13 cellular contexts compared by ENCODE assay signal in the genomic region with DNA sequence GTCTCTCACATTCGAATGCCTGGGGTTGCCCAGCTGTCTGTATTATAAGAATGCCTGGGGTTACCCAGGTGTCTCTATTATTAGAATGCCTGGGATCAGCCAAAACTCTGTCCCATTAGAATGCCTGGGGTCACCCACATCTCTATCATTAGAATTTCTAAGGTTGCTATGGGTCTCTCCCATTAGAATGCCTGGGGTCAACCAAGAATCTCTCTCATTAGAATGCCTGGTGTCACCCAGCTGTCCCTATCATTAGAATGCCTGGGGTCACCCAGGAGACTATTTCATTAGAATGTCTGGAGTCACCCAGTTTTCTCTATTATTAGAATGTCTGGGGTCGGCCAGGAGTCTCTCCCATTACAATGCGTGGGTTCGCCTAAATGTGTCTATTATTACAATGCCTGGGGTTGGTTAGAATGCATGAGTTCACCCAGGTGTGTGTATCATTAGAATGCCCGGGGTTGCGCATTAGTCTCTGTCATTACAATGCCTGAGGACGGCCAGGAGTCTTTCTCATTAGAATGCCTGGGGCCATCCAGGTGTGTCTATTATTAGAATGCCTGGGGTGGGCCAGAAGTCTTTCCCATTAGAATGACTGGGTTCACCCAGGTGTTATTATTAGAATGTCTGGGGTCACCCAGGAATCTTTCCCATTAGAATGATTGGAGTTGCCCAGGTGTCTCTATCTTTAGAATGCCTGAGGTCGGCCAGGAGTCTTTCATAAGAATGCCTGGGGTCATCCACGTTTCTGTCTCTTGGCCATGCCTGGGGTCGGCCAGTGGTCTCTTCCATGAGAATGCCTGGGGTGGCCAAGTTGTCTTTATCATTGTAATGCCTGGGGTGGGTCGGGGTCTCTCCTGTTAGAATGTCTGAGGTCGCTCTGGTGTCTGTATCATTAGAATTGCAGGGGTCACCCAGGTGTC. TPM values are rescaled to one million over a fixed set of nuclear protein-coding genes. Genes with fewer than 3 reads are reported as not detected.
DNase-seq lines count a peak whose midpoint lies in the region; ATAC-seq lines count a peak whose summit lies in the region.
"Had no signal": no experiment of that assay in that cellular context is flagged by ENCODE, and none has a peak within 500 bp of the region (broad histone marks: within the 10 kb centered on the region; RNA-seq: fewer than 3 reads in every experiment).

No MANE protein-coding gene starts in this region.

- H3K4me3 Mint-ChIP-seq in T-cell: no peak overlapping the region
- H3K4me3 Mint-ChIP-seq in stimulated activated memory B cell treated with anti-CD40 and anti-IgM and Interleukin-4, amounts not matched to agents 10 μg/mL and 1 μg/mL and 100 μg/mL, for 72 hours: no peak overlapping the region
- H3K4me3 Mint-ChIP-seq: CD8-positive, alpha-beta T cell had no signal

- CTCF ChIA-PET in T-cell (lab: Charles Lee): no interaction called here

- no peak overlapping the region for H3K27ac Mint-ChIP-seq in T-cell
- no peak overlapping the region for H3K27ac Mint-ChIP-seq in stimulated activated memory B cell treated with anti-CD40 and anti-IgM and Interleukin-4, amounts not matched to agents 10 μg/mL and 1 μg/mL and 100 μg/mL, for 72 hours
- H3K27ac Mint-ChIP-seq: CD8-positive, alpha-beta T cell had no signal

- H3K36me3 Mint-ChIP-seq in T-cell: no peaks in the 10 kb centered on the region
- H3K36me3 Mint-ChIP-seq in stimulated activated memory B cell treated with anti-CD40 and anti-IgM and Interleukin-4, amounts not matched to agents 10 μg/mL and 1 μg/mL and 100 μg/mL, for 72 hours: no peaks in the 10 kb centered on the region
- H3K36me3 Mint-ChIP-seq: CD8-positive, alpha-beta T cell had no signal

- peaks cover 63 to 67% of the 10 kb centered on the region in 2 donors for H3K27me3 Mint-ChIP-seq in T-cell
- H3K27me3 Mint-ChIP-seq in stimulated activated memory B cell treated with anti-CD40 and anti-IgM and Interleukin-4, amounts not matched to agents 10 μg/mL and 1 μg/mL and 100 μg/mL, for 72 hours: peaks cover 34% of the 10 kb centered on the region

- ATAC-seq in sciatic nerve (no peak), T-cell (replicated peaks in 1 of 4) (no peak)
- no peak for ATAC-seq in stimulated activated memory B cell treated with anti-CD40 and anti-IgM and Interleukin-4, amounts not matched to agents 10 μg/mL and 1 μg/mL and 100 μg/mL, for 72 hours
- ATAC-seq: A549; CD8-positive, alpha-beta T cell; HepG2 had no signal

- H3K9me3 Mint-ChIP-seq in T-cell: no peaks in the 10 kb centered on the region
- no peaks in the 10 kb centered on the region for H3K9me3 Mint-ChIP-seq in stimulated activated memory B cell treated with anti-CD40 and anti-IgM and Interleukin-4, amounts not matched to agents 10 μg/mL and 1 μg/mL and 100 μg/mL, for 72 hours
- H3K9me3 Mint-ChIP-seq: CD8-positive, alpha-beta T cell had no signal

- intact Hi-C loops in sciatic nerve (cut with DNase I): no loop called here

- H3K4me1 Mint-ChIP-seq in T-cell: no peaks in the 10 kb centered on the region
- H3K4me1 Mint-ChIP-seq in stimulated activated memory B cell treated with anti-CD40 and anti-IgM and Interleukin-4, amounts not matched to agents 10 μg/mL and 1 μg/mL and 100 μg/mL, for 72 hours: no peaks in the 10 kb centered on the region

- POLR2A ChIA-PET in T-cell (lab: Charles Lee): no interaction called here

- DNase-seq in cerebellar cortex (ENCODE audit: low spot score) (peak; percentile 25), myocyte (ENCODE audit: low read depth) (peak; percentile 59), sciatic nerve (ENCODE audit: low spot score) (peak; percentile 17), T-cell (no peak), iPS-NIHi7 (ENCODE audit: extremely low spot score) (no peak)
- DNase-seq: BE2C; CD8-positive, alpha-beta T cell; COR-L47; DND-41; GDM1 had no signal

RNA-seq across cellular contexts. Expression of a gene that starts 59.6 kb away (rescaled TPM):
- total RNA-seq in myocyte: 99.2 and 134 TPM in 2 replicates
- 336 TPM for polyA plus RNA-seq in myocyte (2012)
- 96.3 TPM for total RNA-seq in sciatic nerve
- total RNA-seq in T-cell: 100 to 1,000 TPM in 2 of 5 donors, 10 to 100 TPM in 3; 59.6 to 105 (median 94.9) TPM

Comparison
In these comparisons a context has a peak if more than half of its experiments do, and no peak if none do; other contexts are left out.
1. DNase-seq: peak in cerebellar cortex (single experiment), myocyte (single experiment) and sciatic nerve (single experiment); none in T-cell (0 of 34) and iPS-NIHi7 (single experiment).